ENCODE assay signal across 8 cellular contexts in the genomic region with DNA sequence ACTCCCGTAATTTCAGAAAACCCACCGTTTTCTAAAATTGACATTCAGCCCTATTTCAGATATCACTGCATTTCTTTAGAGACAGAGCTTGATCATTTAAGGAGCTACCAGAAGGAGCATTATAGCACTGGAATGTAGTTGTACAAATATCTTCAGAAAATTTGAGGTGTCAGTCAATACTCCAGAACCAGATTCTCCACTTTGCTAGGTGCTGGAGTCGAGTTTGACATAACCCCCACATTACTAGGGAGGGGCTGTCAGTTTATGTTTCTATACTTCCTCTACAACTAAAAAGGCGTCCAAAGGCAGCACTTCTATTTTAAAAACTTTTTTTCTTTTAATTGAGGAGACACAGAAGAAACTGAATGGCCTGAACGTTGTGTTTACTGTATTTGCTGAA. TPM values are rescaled to one million over a fixed set of nuclear protein-coding genes. Genes with fewer than 3 reads are reported as not detected.
DNase-seq lines count a peak whose midpoint lies in the region; ATAC-seq and TF ChIP-seq lines count a peak whose summit lies in the region.

No MANE protein-coding gene starts in this region.

- H3K36me3 Mint-ChIP-seq in activated T-cell treated with anti-CD3 and anti-CD28 coated beads, Interleukin-2, amount 50 U/mL, for 4 hours (ENCODE audit: insufficient read depth), result peaks cover 1% of the 10 kb centered on the region

- H3K27ac ChIP-seq in ascending aorta, result peak overlapping the region in 1 of 2 donors; percentile 81
- peak overlapping the region; percentile 89 for H3K27ac ChIP-seq in lower lobe of right lung
- H3K27ac ChIP-seq in thyroid gland, result peak overlapping the region; percentile 80 to 91 (median 83)

- intact Hi-C loops in ascending aorta (cut with DNase I) (loop anchor here (1.0 to 5.0 kb wide), 2 partner anchors 15 to 34 kb away; a partner anchor contains a TSS), lower lobe of right lung (cut with DNase I) (no loop called here), thyroid gland (cut with DNase I) (no loop called here)

- 51 to 55% methylated on average over 5 of the region's 5 CpGs for WGBS in thyroid gland, 2 donors

- H3K36me3 ChIP-seq in ascending aorta (no peaks in the 10 kb centered on the region), lower lobe of right lung (peaks cover 3% of the 10 kb centered on the region), thyroid gland (no peaks in the 10 kb centered on the region)

- H3K4me3 ChIP-seq in ascending aorta (peak overlapping the region; percentile 93 to 94), lower lobe of right lung (peak overlapping the region; percentile 91), thyroid gland (replicated peaks in 1 of 3) (peak overlapping the region in 2 of 3 donors; percentile 40 to 78)

- TF ChIP-seq CTCF in ascending aorta (IDR thresholded peaks at IDR 0.05) (no peak), lower lobe of right lung (IDR thresholded peaks at IDR 0.05) (no peak), thyroid gland (IDR thresholded peaks at IDR 0.05) (no peak)

- H3K4me1 Mint-ChIP-seq in activated T-cell treated with anti-CD3 and anti-CD28 coated beads, Interleukin-2, amount 50 U/mL, for 4 hours (ENCODE audit: low read depth), result peaks cover 40% of the 10 kb centered on the region

- no peak for TF ChIP-seq POLR2A in thyroid gland (IDR thresholded peaks at IDR 0.05)

- no peak for DNase-seq in activated T-cell treated with anti-CD3 and anti-CD28 coated beads, Interleukin-2, amount 50 U/mL, for 4 hours
- DNase-seq in activated T-cell treated with anti-CD3 and anti-CD28 coated beads, Interleukin-2, amount 50 U/mL, for 48 hours, result no peak
- DNase-seq in ascending aorta (ENCODE audit: low spot score in 2 of 2), result no peak
- no peak for DNase-seq in lower lobe of right lung
- DNase-seq in thyroid gland, result no peak
- no peak for DNase-seq in NCI-H1092 (lab: John Stamatoyannopoulos, UW)
- DNase-seq in SK-N-DZ (ENCODE audit: low spot score), result no peak
- no peak for DNase-seq in HuH-7.5 (ENCODE audit: low spot score)

- H3K27me3 ChIP-seq in ascending aorta (no peaks in the 10 kb centered on the region), lower lobe of right lung (ENCODE audit: low read depth) (no peaks in the 10 kb centered on the region), thyroid gland (no peaks in the 10 kb centered on the region)

- H3K4me1 ChIP-seq in ascending aorta, result peaks cover 8 to 19% of the 10 kb centered on the region in 2 donors
- peaks cover 38% of the 10 kb centered on the region for H3K4me1 ChIP-seq in lower lobe of right lung
- peaks cover 10 to 22% of the 10 kb centered on the region in 2 donors for H3K4me1 ChIP-seq in thyroid gland

- H3K9me3 Mint-ChIP-seq in activated T-cell treated with anti-CD3 and anti-CD28 coated beads, Interleukin-2, amount 50 U/mL, for 4 hours, result no peaks in the 10 kb centered on the region

- ATAC-seq in activated T-cell treated with anti-CD3 and anti-CD28 coated beads, Interleukin-2, amount 50 U/mL, for 4 hours, result no peak
- peak; percentile 49 to 58 for ATAC-seq in lower lobe of right lung

- H3K4me3 Mint-ChIP-seq in activated T-cell treated with anti-CD3 and anti-CD28 coated beads, Interleukin-2, amount 50 U/mL, for 4 hours, result peak overlapping the region; percentile 86

- no peaks in the 10 kb centered on the region for H3K27me3 Mint-ChIP-seq in activated T-cell treated with anti-CD3 and anti-CD28 coated beads, Interleukin-2, amount 50 U/mL, for 4 hours (ENCODE audit: low read depth)

- H3K9me3 ChIP-seq in ascending aorta (no peaks in the 10 kb centered on the region), lower lobe of right lung (no peaks in the 10 kb centered on the region), thyroid gland (no peaks in the 10 kb centered on the region)

RNA-seq across cellular contexts. Expression of a gene that starts 0.9 kb away (rescaled TPM):
- 10 to 100 TPM; 13.6 to 19.6 (median 17.6) TPM for total RNA-seq in activated T-cell treated with anti-CD3 and anti-CD28 coated beads, Interleukin-2, amount 50 U/mL, for 4 hours
- total RNA-seq in ascending aorta (131 TPM), lower lobe of right lung (31.1 TPM), thyroid gland (1 to 10 TPM; 6.2 to 8.4 (median 7.5) TPM)
- polyA plus RNA-seq in SK-N-DZ (2014; cell fraction: cytosol; rRNA removed), result 2.2 and 2.8 TPM in 2 replicates
- polyA plus RNA-seq in SK-N-DZ (2014; cell fraction: nucleus; rRNA removed), result 0.80 and 1.2 TPM in 2 replicates

RNA-seq across cellular contexts. Expression of a gene that starts 15.4 kb away (rescaled TPM):
- total RNA-seq in activated T-cell treated with anti-CD3 and anti-CD28 coated beads, Interleukin-2, amount 50 U/mL, for 4 hours, result 10 to 100 TPM; 27.2 to 34.6 (median 31.8) TPM
- total RNA-seq in ascending aorta, result 70.7 TPM
- 77.9 TPM for total RNA-seq in lower lobe of right lung
- total RNA-seq in thyroid gland, result 10 to 100 TPM; 49.8 to 59.2 (median 54.3) TPM
- polyA plus RNA-seq in SK-N-DZ (2014; cell fraction: cytosol; rRNA removed), result 39.0 and 53.6 TPM in 2 replicates
- 35.6 and 39.4 TPM in 2 replicates for polyA plus RNA-seq in SK-N-DZ (2014; cell fraction: nucleus; rRNA removed)

Comparison
In these comparisons a context has a peak if more than half of its experiments do, and no peak if none do; other contexts are left out.
1. ATAC-seq: peak in lower lobe of right lung (2 of 2); none in activated T-cell treated with anti-CD3 and anti-CD28 coated beads, Interleukin-2, amount 50 U/mL, for 4 hours (0 of 2).
2. Peak in every context shown above with its lines, with median percentiles within 50 percentile points of each other: H3K4me3 ChIP-seq.